In the genomic region with DNA sequence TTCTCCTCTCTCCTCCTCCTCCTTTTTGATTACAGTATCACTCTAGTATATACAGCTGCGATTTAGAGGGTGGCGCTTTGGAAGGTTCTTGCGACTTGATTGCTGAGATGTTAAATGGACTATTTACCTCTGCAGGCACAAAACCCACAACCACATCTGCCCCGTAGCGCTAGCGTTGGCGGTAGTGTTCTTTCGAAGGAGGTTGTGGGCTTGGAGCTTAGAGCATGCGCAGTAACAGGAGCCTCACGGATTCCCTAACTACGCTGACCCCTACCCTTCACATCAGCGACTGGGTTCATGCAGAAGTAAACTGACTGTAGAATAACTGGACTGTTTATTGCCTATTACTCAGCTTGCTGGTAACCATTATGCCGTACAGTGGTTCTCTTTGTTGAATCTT, we compare ENCODE assay signal across 9 cellular contexts. TPM values are rescaled to one million over a fixed set of nuclear protein-coding genes. Genes with fewer than 3 reads are reported as not detected.
DNase-seq lines count a peak whose midpoint lies in the region; ATAC-seq and TF ChIP-seq lines count a peak whose summit lies in the region.
"Had no signal": no experiment of that assay in that cellular context is flagged by ENCODE, and none has a peak within 500 bp of the region (broad histone marks: within the 10 kb centered on the region; RNA-seq: fewer than 3 reads in every experiment).

No MANE protein-coding gene starts in this region.

- no peaks in the 10 kb centered on the region for H3K27me3 ChIP-seq in trophoblast cell (ENCODE audit: insufficient read depth, low read length)
- H3K27me3 ChIP-seq in effector memory CD4-positive, alpha-beta T cell (replicated peaks; ENCODE audit: control insufficient read depth, insufficient read depth, low read length, poor library complexity, severe bottlenecking), result no peaks in the 10 kb centered on the region

- DNase-seq in GM12864 (ENCODE audit: low read depth), result peak; percentile 16
- DNase-seq in fibroblast of mammary gland (ENCODE audit: low read depth), result peak; percentile 12
- DNase-seq in trophoblast cell, result peak; percentile 11 to 31
- no peak for DNase-seq in NCI-H524 (lab: John Stamatoyannopoulos, UW)
- DNase-seq in effector memory CD4-positive, alpha-beta T cell, result no peak
- DNase-seq in activated gamma-delta T cell treated with Interleukin-2 at 50 U/mL for 16 hours, result no peak
- DNase-seq: activated effector memory CD4-positive, alpha-beta T cell treated with anti-CD3 and anti-CD28 coated beads, Interleukin-2, amount 50 U/mL, for 16 hours had no signal

- H2AFZ ChIP-seq in trophoblast cell (ENCODE audit: insufficient read depth, low read length, poor library complexity), result no peak overlapping the region

- H3K4me2 ChIP-seq in trophoblast cell (ENCODE audit: low read length), result peak overlapping the region; percentile 36

- no peaks in the 10 kb centered on the region for H3K36me3 ChIP-seq in trophoblast cell (ENCODE audit: control insufficient read depth in 1 of 2, insufficient read depth in 2 of 2, low read length in 2 of 2)
- H3K36me3 ChIP-seq in effector memory CD4-positive, alpha-beta T cell (ENCODE audit: control insufficient read depth, insufficient read depth, low read length), result no peaks in the 10 kb centered on the region

- no peaks in the 10 kb centered on the region for H3K9me3 ChIP-seq in trophoblast cell (ENCODE audit: insufficient read depth, low read depth, low read length)
- no peaks in the 10 kb centered on the region for H3K9me3 ChIP-seq in effector memory CD4-positive, alpha-beta T cell (ENCODE audit: control insufficient read depth, low read length)

- H2BK5ac ChIP-seq in trophoblast cell (ENCODE audit: low read depth, low read length, poor library complexity), result no peak overlapping the region

- no peaks in the 10 kb centered on the region for H3K4me1 ChIP-seq in trophoblast cell (ENCODE audit: control insufficient read depth in 1 of 2, insufficient read depth in 2 of 2, low read length in 2 of 2)
- H3K4me1 ChIP-seq in effector memory CD4-positive, alpha-beta T cell (ENCODE audit: control insufficient read depth, insufficient read depth, low read length, poor library complexity, severe bottlenecking), result no peaks in the 10 kb centered on the region

- H2AK5ac ChIP-seq in trophoblast cell (ENCODE audit: low read length), result no peak overlapping the region

- no peak overlapping the region for H4K8ac ChIP-seq in trophoblast cell (ENCODE audit: low read depth, low read length)

- WGBS in trophoblast cell (ENCODE audit: extremely low coverage, insufficient coverage, insufficient read length), result no CpG with 5 or more reads among the region's 13 CpGs

- H3K4me3 ChIP-seq in GM12864 (ENCODE audit: low read depth, low read length) (peak overlapping the region; percentile 20), fibroblast of mammary gland (ENCODE audit: control insufficient read depth, low read depth, low read length) (peak overlapping the region; percentile 23), trophoblast cell (ENCODE audit: low read depth, low read length) (no peak overlapping the region)
- H3K4me3 ChIP-seq in effector memory CD4-positive, alpha-beta T cell (ENCODE audit: insufficient read depth, low read depth, low read length, poor library complexity, severe bottlenecking), result no peak overlapping the region

- no peak overlapping the region for H2BK12ac ChIP-seq in trophoblast cell (ENCODE audit: low read length)

- H2BK120ac ChIP-seq in trophoblast cell (ENCODE audit: insufficient read depth, low read length, poor library complexity), result no peak overlapping the region

- no peak overlapping the region for H3K4ac ChIP-seq in trophoblast cell (ENCODE audit: low read depth, low read length)

- H3K18ac ChIP-seq in trophoblast cell (ENCODE audit: low read length), result no peak overlapping the region

- H3K9ac ChIP-seq in trophoblast cell (ENCODE audit: low read length), result no peak overlapping the region

- ATAC-seq in SK-N-SH treated with all-trans-retinoic acid at 6 μM for 48 hours (peak; percentile 45), HG02571 (IDR thresholded peaks at IDR 0.05; ENCODE audit: unreplicated experiment) (no peak)

- H3K79me1 ChIP-seq in trophoblast cell (ENCODE audit: low read length), result no peaks in the 10 kb centered on the region

- no peak overlapping the region for H3K23ac ChIP-seq in trophoblast cell (ENCODE audit: low read length)

- no peak overlapping the region for H4K91ac ChIP-seq in trophoblast cell (ENCODE audit: low read depth, low read length)

- H4K12ac ChIP-seq in trophoblast cell (ENCODE audit: low read depth, low read length), result no peak overlapping the region

- no peak overlapping the region for H3K14ac ChIP-seq in trophoblast cell (ENCODE audit: low read length)

- no peak overlapping the region for H3K27ac ChIP-seq in trophoblast cell (ENCODE audit: low read depth, low read length)
- H3K27ac ChIP-seq in effector memory CD4-positive, alpha-beta T cell (ENCODE audit: insufficient read depth, low read length, poor library complexity, severe bottlenecking), result no peak overlapping the region

- no peaks in the 10 kb centered on the region for H3K79me2 ChIP-seq in trophoblast cell (ENCODE audit: control insufficient read depth, insufficient read depth, low read length, poor library complexity)

- no peak for TF ChIP-seq CTCF in GM12864 (IDR thresholded peaks at IDR 0.05; ENCODE audit: low read depth, low read length, missing control alignments)
- no peak for TF ChIP-seq CTCF in fibroblast of mammary gland (conservative IDR thresholded peaks at IDR 0.05; ENCODE audit: control insufficient read depth, insufficient read depth, low read depth, low read length)

TF ChIP-seq in SK-N-SH treated with all-trans-retinoic acid at 6 μM for 48 hours, 23 proteins besides CTCF, POLR2A, EP300 and RAD21:
- TF ChIP-seq BACH2 (CRISPR knock-in tag; IDR thresholded peaks at IDR 0.05; ENCODE audit: borderline replicate concordance) (no peak), ZNF70 (CRISPR knock-in tag; IDR thresholded peaks at IDR 0.05) (no peak), ZC3H10 (CRISPR knock-in tag; IDR thresholded peaks at IDR 0.05) (no peak), OSR1 (CRISPR knock-in tag; IDR thresholded peaks at IDR 0.05) (no peak), GLIS3 (CRISPR knock-in tag; IDR thresholded peaks at IDR 0.05) (no peak), ISL1 (CRISPR knock-in tag; IDR thresholded peaks at IDR 0.05) (no peak), TCF4 (CRISPR knock-in tag; IDR thresholded peaks at IDR 0.05; ENCODE audit: borderline replicate concordance) (no peak), ZNF8 (CRISPR knock-in tag; IDR thresholded peaks at IDR 0.05) (no peak)
- TF ChIP-seq, protein P1, sequence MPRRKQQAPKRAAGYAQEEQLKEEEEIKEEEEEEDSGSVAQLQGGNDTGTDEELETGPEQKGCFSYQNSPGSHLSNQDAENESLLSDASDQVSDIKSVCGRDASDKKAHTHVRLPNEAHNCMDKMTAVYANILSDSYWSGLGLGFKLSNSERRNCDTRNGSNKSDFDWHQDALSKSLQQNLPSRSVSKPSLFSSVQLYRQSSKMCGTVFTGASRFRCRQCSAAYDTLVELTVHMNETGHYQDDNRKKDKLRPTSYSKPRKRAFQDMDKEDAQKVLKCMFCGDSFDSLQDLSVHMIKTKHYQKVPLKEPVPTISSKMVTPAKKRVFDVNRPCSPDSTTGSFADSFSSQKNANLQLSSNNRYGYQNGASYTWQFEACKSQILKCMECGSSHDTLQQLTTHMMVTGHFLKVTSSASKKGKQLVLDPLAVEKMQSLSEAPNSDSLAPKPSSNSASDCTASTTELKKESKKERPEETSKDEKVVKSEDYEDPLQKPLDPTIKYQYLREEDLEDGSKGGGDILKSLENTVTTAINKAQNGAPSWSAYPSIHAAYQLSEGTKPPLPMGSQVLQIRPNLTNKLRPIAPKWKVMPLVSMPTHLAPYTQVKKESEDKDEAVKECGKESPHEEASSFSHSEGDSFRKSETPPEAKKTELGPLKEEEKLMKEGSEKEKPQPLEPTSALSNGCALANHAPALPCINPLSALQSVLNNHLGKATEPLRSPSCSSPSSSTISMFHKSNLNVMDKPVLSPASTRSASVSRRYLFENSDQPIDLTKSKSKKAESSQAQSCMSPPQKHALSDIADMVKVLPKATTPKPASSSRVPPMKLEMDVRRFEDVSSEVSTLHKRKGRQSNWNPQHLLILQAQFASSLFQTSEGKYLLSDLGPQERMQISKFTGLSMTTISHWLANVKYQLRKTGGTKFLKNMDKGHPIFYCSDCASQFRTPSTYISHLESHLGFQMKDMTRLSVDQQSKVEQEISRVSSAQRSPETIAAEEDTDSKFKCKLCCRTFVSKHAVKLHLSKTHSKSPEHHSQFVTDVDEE (CRISPR knock-in tag; IDR thresholded peaks at IDR 0.05), result no peak

RNA-seq across cellular contexts. Expression of a gene that starts 58.0 kb away (rescaled TPM):
- 63.6 and 64.8 TPM in 2 replicates for polyA plus RNA-seq in trophoblast cell (2013)

RNA-seq across cellular contexts. Expression of a gene that starts 58.2 kb away (rescaled TPM):
- 7.4 and 7.5 TPM in 2 replicates for polyA plus RNA-seq in trophoblast cell (2013)

Comparison
In these comparisons a context has a peak if more than half of its experiments do, and no peak if none do; other contexts are left out.
1. DNase-seq: peak in GM12864 (single experiment), fibroblast of mammary gland (single experiment) and trophoblast cell (2 of 2); none in NCI-H524 (0 of 2), effector memory CD4-positive, alpha-beta T cell (0 of 3) and activated gamma-delta T cell treated with Interleukin-2 at 50 U/mL for 16 hours (single experiment).
2. H3K4me3 ChIP-seq: peak in GM12864 (single experiment) and fibroblast of mammary gland (single experiment); none in trophoblast cell (single experiment) and effector memory CD4-positive, alpha-beta T cell (single experiment).